1 cellular context compared by ENCODE assay signal in the genomic region with DNA sequence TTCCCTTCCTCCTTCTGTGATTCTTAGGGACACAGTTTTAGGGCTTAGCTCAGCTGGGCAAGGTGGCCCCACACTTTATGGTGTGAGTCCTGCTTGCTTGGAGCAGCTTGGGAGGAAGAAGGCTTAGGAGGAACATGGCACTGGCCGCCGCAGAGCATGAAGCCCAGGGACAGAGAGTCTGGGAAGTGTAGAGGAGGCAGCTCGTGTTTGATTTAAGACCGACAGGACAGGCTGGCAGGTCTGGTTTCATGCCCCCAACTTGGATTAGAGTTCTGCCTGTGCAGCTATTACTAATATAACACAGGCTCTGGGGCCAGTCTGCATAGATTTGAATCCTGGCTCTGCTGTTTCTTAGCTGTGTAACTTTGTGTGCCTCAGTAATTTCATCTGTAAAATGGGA.
TF ChIP-seq lines count a peak whose summit lies in the region.

No MANE protein-coding gene starts in this region.

TF ChIP-seq in H1, 55 proteins besides CTCF, POLR2A, EP300 and RAD21:
- no peak for TF ChIP-seq CEBPB (IDR thresholded peaks at IDR 0.05; ENCODE audit: low read depth, low read length)
- no peak for TF ChIP-seq TEAD4 (IDR thresholded peaks at IDR 0.05; ENCODE audit: low read depth, low read length)
- TF ChIP-seq SUZ12 (IDR thresholded peaks at IDR 0.05; ENCODE audit: low read length) = no peak
- no peak for TF ChIP-seq YY1 (IDR thresholded peaks at IDR 0.05; ENCODE audit: low read depth, low read length)
- TF ChIP-seq BCL11A (IDR thresholded peaks at IDR 0.05; ENCODE audit: low read depth in 2 of 2, low read length in 2 of 2) = no peak
- no peak for TF ChIP-seq KDM1A (IDR thresholded peaks at IDR 0.05; ENCODE audit: borderline replicate concordance, low read length)
- TF ChIP-seq SRF (IDR thresholded peaks at IDR 0.05; ENCODE audit: low read depth, low read length) = no peak
- TF ChIP-seq CREB1 (IDR thresholded peaks at IDR 0.05) = no peak
- TF ChIP-seq CHD1 (IDR thresholded peaks at IDR 0.05; ENCODE audit: low read depth, low read length) = no peak
- TF ChIP-seq FOSL1 (IDR thresholded peaks at IDR 0.05; ENCODE audit: insufficient read depth, low read depth, low read length) = no peak
- TF ChIP-seq KDM4A (IDR thresholded peaks at IDR 0.05; ENCODE audit: low read depth, low read length, severe bottlenecking) = no peak
- TF ChIP-seq SIN3A (conservative IDR thresholded peaks at IDR 0.05 in 1 of 2, IDR thresholded peaks at IDR 0.05 in 1 of 2; ENCODE audit: low read depth in 1 of 2, low read length in 2 of 2) = no peak
- no peak for TF ChIP-seq GTF2F1 (IDR thresholded peaks at IDR 0.05; ENCODE audit: borderline replicate concordance, low read depth, low read length)
- TF ChIP-seq HDAC6 (IDR thresholded peaks at IDR 0.05; ENCODE audit: low read depth, low read length) = no peak
- no peak for TF ChIP-seq CHD7 (IDR thresholded peaks at IDR 0.05; ENCODE audit: insufficient replicate concordance, low read length)
TF ChIP-seq in H1: peak in this region for 0.
